In genomic region chr1:107683683-107684082, GRCh38 we compare ENCODE assay signal across 21 cellular contexts.
DNase-seq lines count a peak whose midpoint lies in the region; ATAC-seq, FAIRE-seq and TF ChIP-seq lines count a peak whose summit lies in the region.
"Had no signal": no experiment of that assay in that cellular context is flagged by ENCODE, and none has a peak within 500 bp of the region (broad histone marks: within the 10 kb centered on the region; RNA-seq: fewer than 3 reads in every experiment).

No MANE protein-coding gene starts in this region.

- H3K9ac ChIP-seq in HepG2 (ENCODE audit: insufficient read depth, low read depth, low read length) = peak overlapping the region; percentile 60
- peak overlapping the region in 1 of 2 donors; percentile 69 for H3K9ac ChIP-seq in colonic mucosa (ENCODE audit: low read depth in 2 of 2, low read length in 2 of 2)
- H3K9ac ChIP-seq in mucosa of rectum (ENCODE audit: low read depth in 1 of 2, low read length in 2 of 2) = no peak overlapping the region

- TF ChIP-seq CTCF in HepG2 (CRISPR knock-in tag; IDR thresholded peaks at IDR 0.05) (no peak), right lobe of liver (IDR thresholded peaks at IDR 0.05) (no peak), colonic mucosa (IDR thresholded peaks at IDR 0.05) (no peak), vagina (IDR thresholded peaks at IDR 0.05) (no peak)

- no peaks in the 10 kb centered on the region for H3K4me1 Mint-ChIP-seq in activated T-cell treated with anti-CD3 and anti-CD28 coated beads, Interleukin-2, amount 50 U/mL, for 72 hours (ENCODE audit: low read depth)

- H3K27me3 ChIP-seq in HepG2 (ENCODE audit: control insufficient read depth in 1 of 2, insufficient read depth in 2 of 2, low read length in 2 of 2) (no peaks in the 10 kb centered on the region), right lobe of liver (no peaks in the 10 kb centered on the region), colonic mucosa (no peaks in the 10 kb centered on the region), mucosa of rectum (ENCODE audit: control insufficient read depth in 2 of 2, insufficient read depth in 2 of 2, low read length in 2 of 2) (no peaks in the 10 kb centered on the region), vagina (no peaks in the 10 kb centered on the region)
- H3K27me3 ChIP-seq: spleen, stomach had no signal

- no peak for ATAC-seq in HepG2
- ATAC-seq in right lobe of liver = no peak
- no peak for ATAC-seq in left cardiac atrium
- ATAC-seq in activated T-cell treated with anti-CD3 and anti-CD28 coated beads, Interleukin-2, amount 50 U/mL, for 72 hours (replicated peaks in 1 of 2) = no peak
- ATAC-seq: activated CD4-positive, CD25-positive, alpha-beta regulatory T cell treated with anti-CD3 and anti-CD28 coated beads, Interleukin-2, amount 50 U/mL, for 24 hours; activated CD8-positive, alpha-beta T cell treated with anti-CD3 and anti-CD28 coated beads, Interleukin-2, amount 10 ng/mL, durations not matched to agents 7 days and 5 days had no signal

- no peaks in the 10 kb centered on the region for H3K36me3 Mint-ChIP-seq in activated T-cell treated with anti-CD3 and anti-CD28 coated beads, Interleukin-2, amount 50 U/mL, for 72 hours (ENCODE audit: insufficient read depth in 2 of 2)

- no peaks in the 10 kb centered on the region for H3K9me3 Mint-ChIP-seq in activated T-cell treated with anti-CD3 and anti-CD28 coated beads, Interleukin-2, amount 50 U/mL, for 72 hours

- DNase-seq in HepG2 (ENCODE audit: low spot score) = no peak
- DNase-seq in right lobe of liver = no peak
- peak; percentile 37 for DNase-seq in colonic mucosa
- DNase-seq in vagina (ENCODE audit: extremely low spot score in 2 of 2) = no peak
- no peak for DNase-seq in NK-92 (lab: John Stamatoyannopoulos, UW; ENCODE audit: unreplicated experiment)
- DNase-seq in left cardiac atrium = no peak
- no peak for DNase-seq in activated T-cell treated with anti-CD3 and anti-CD28 coated beads, Interleukin-2, amount 50 U/mL, for 72 hours
- DNase-seq: activated CD8-positive, alpha-beta T cell treated with anti-CD3 and anti-CD28 coated beads, Interleukin-2, amount 10 ng/mL, durations not matched to agents 7 days and 5 days; cortex of kidney; DND-41; NCI-H2171 treated with DMSO at 0.1 percent for 48 hours; NCI-H82; SHP77; spleen; stomach had no signal

- no peak overlapping the region for H2AFZ ChIP-seq in HepG2 (ENCODE audit: low read length)

- H3K36me3 ChIP-seq in HepG2 (replicated peaks in 1 of 2; ENCODE audit: control insufficient read depth in 1 of 2, insufficient read depth in 2 of 2, low read length in 2 of 2) (no peaks in the 10 kb centered on the region), right lobe of liver (no peaks in the 10 kb centered on the region), colonic mucosa (no peaks in the 10 kb centered on the region), mucosa of rectum (ENCODE audit: control insufficient read depth in 2 of 2, insufficient read depth in 2 of 2, low read length in 2 of 2) (no peaks in the 10 kb centered on the region), vagina (no peaks in the 10 kb centered on the region)
- H3K36me3 ChIP-seq: prostate gland, stomach had no signal

- H3K4me3 ChIP-seq in HepG2 (replicated peaks in 1 of 3; ENCODE audit: insufficient read depth in 1 of 3, low read depth in 2 of 3, low read length in 3 of 3) (peak overlapping the region in 1 of 3 experiments; percentile 37; a peak in 1 of 6 replicates), right lobe of liver (no peak overlapping the region), colonic mucosa (no peak overlapping the region), mucosa of rectum (ENCODE audit: low read length in 2 of 2) (peak overlapping the region; percentile 32 to 48), vagina (no peak overlapping the region)
- H3K4me3 ChIP-seq: prostate gland, spleen, stomach had no signal

- CTCF ChIA-PET in HepG2 (lab: Yijun Ruan, JAX; ENCODE audit: low intra/inter-chr PET ratio, low total read pairs) = no interaction called here

- no peaks in the 10 kb centered on the region for H4K20me1 ChIP-seq in HepG2 (ENCODE audit: insufficient read depth, low read length)

- TF ChIP-seq POLR2A in HepG2 (IDR thresholded peaks at IDR 0.05; ENCODE audit: insufficient read depth in 1 of 2, low read depth in 2 of 2, low read length in 2 of 2) = no peak
- TF ChIP-seq POLR2A in right lobe of liver (IDR thresholded peaks at IDR 0.05) = no peak
- TF ChIP-seq POLR2A in vagina (IDR thresholded peaks at IDR 0.05) = no peak

- 69% methylated on average over 2 of the region's 2 CpGs for WGBS in HepG2 (ENCODE audit: low lambda C conversion rate)
- whole genome bisulfite sequencing in right lobe of liver (ENCODE audit: insufficient coverage, low coverage, low lambda C conversion rate, missing lambda C conversion rate) = 57% methylated on average over 2 of the region's 2 CpGs

- H3K27ac Mint-ChIP-seq in activated T-cell treated with anti-CD3 and anti-CD28 coated beads, Interleukin-2, amount 50 U/mL, for 72 hours = no peak overlapping the region
- H3K27ac Mint-ChIP-seq: activated CD8-positive, alpha-beta T cell treated with anti-CD3 and anti-CD28 coated beads, Interleukin-2, amount 10 ng/mL, durations not matched to agents 7 days and 5 days had no signal

- no peak overlapping the region for H3K4me3 Mint-ChIP-seq in activated T-cell treated with anti-CD3 and anti-CD28 coated beads, Interleukin-2, amount 50 U/mL, for 72 hours
- H3K4me3 Mint-ChIP-seq: activated CD8-positive, alpha-beta T cell treated with anti-CD3 and anti-CD28 coated beads, Interleukin-2, amount 10 ng/mL, durations not matched to agents 7 days and 5 days had no signal

- TF ChIP-seq EP300 in HepG2 (IDR thresholded peaks at IDR 0.05; ENCODE audit: low read depth in 2 of 2, low read length in 2 of 2) (no peak), HepG2 (CRISPR knock-in tag; IDR thresholded peaks at IDR 0.05; ENCODE audit: borderline replicate concordance) (no peak)

- H3K4me1 ChIP-seq in HepG2 (ENCODE audit: insufficient read depth, low read length) (peaks cover 71% of the 10 kb centered on the region), right lobe of liver (no peaks in the 10 kb centered on the region), colonic mucosa (no peaks in the 10 kb centered on the region), mucosa of rectum (ENCODE audit: control insufficient read depth in 2 of 2, insufficient read depth in 2 of 2, low read length in 2 of 2) (peaks cover 0 to 13% of the 10 kb centered on the region in 2 donors), vagina (peaks cover 22% of the 10 kb centered on the region)
- H3K4me1 ChIP-seq: prostate gland had no signal

- POLR2A ChIA-PET in HepG2 (lab: Yijun Ruan, JAX) = interaction anchor here (1.1 to 1.2 kb wide), 4 partner anchors 21 to 158 kb away, joined by 3 to 7 read pairs (median 4); no protein-coding TSS in a partner anchor

- H3K9me3 ChIP-seq in HepG2 (ENCODE audit: low read length) (no peaks in the 10 kb centered on the region), right lobe of liver (no peaks in the 10 kb centered on the region), colonic mucosa (no peaks in the 10 kb centered on the region), mucosa of rectum (ENCODE audit: control insufficient read depth in 2 of 2, low read length in 2 of 2) (no peaks in the 10 kb centered on the region), vagina (no peaks in the 10 kb centered on the region)
- H3K9me3 ChIP-seq: prostate gland, spleen, stomach had no signal

- no peak for FAIRE-seq in HepG2 (lab: Jason Lieb, UNC)
- FAIRE-seq: A204.1, GM19239, H1 had no signal

- peaks cover 51% of the 10 kb centered on the region for H3K79me2 ChIP-seq in HepG2 (ENCODE audit: insufficient read depth, low read length)

- H3K27me3 Mint-ChIP-seq in activated T-cell treated with anti-CD3 and anti-CD28 coated beads, Interleukin-2, amount 50 U/mL, for 72 hours (ENCODE audit: low read depth) = no peaks in the 10 kb centered on the region

- peak overlapping the region; percentile 93 for H3K27ac ChIP-seq in HepG2 (ENCODE audit: extremely low read length, insufficient read depth, low read length)
- no peak overlapping the region for H3K27ac ChIP-seq in right lobe of liver
- H3K27ac ChIP-seq in colonic mucosa = peak overlapping the region; percentile 88
- peak overlapping the region; percentile 83 to 89 for H3K27ac ChIP-seq in mucosa of rectum (ENCODE audit: low read depth in 2 of 2, low read length in 2 of 2)
- peak overlapping the region; percentile 55 for H3K27ac ChIP-seq in vagina
- H3K27ac ChIP-seq: spleen, stomach had no signal

- in situ Hi-C loops in HepG2 (cut with HindIII; ENCODE audit: extremely low pct_ligation_motif_present, low pct_unique_long_range_greater_than_20kb) = loop anchor here (10.0 kb wide), 1 partner anchor 61 kb away; no protein-coding TSS in a partner anchor

- H3K4me2 ChIP-seq in HepG2 (ENCODE audit: low read depth, low read length) = peak overlapping the region; percentile 63

- no peak for TF ChIP-seq RAD21 in HepG2 (CRISPR knock-in tag; IDR thresholded peaks at IDR 0.05)

- intact Hi-C loops in HepG2 (cut with micrococcal nuclease; ENCODE audit: unreplicated experiment) = loop anchor here (2.0 to 5.0 kb wide), 2 partner anchors 69 to 157 kb away; no protein-coding TSS in a partner anchor
- intact Hi-C loops in right lobe of liver (cut with DNase I) = no loop called here
- intact Hi-C loops in colonic mucosa (cut with DNase I) = no loop called here
- intact Hi-C loops in vagina (cut with DNase I) = no loop called here
- intact Hi-C loops in left cardiac atrium (cut with DNase I) = no loop called here

- BruUV-seq in HepG2 (replicated peaks; lab: Mats Ljungman, UMichigan) = TSS peak; percentile 82

TF ChIP-seq in HepG2, 621 proteins besides CTCF, POLR2A, EP300 and RAD21:
- TF ChIP-seq YY1 (IDR thresholded peaks at IDR 0.05; ENCODE audit: insufficient read depth, insufficient replicate concordance, low read depth, low read length) (peak; percentile 49), MAFK (conservative IDR thresholded peaks at IDR 0.05 in 1 of 2, IDR thresholded peaks at IDR 0.05 in 1 of 2; ENCODE audit: low read length in 2 of 2) (peak in 1 of 2 experiments; percentile 43; a peak in 1 of 4 replicates), ZNF773 (CRISPR knock-in tag; IDR thresholded peaks at IDR 0.05; ENCODE audit: borderline replicate concordance) (no peak)

Comparison
In these comparisons a context has a peak if more than half of its experiments do, and no peak if none do; other contexts are left out.
1. H3K27ac ChIP-seq: peak in HepG2 (single experiment), colonic mucosa (single experiment), mucosa of rectum (2 of 2) and vagina (single experiment); none in right lobe of liver (0 of 3).
2. H3K4me3 ChIP-seq: peak in mucosa of rectum (2 of 2); none in right lobe of liver (0 of 3), colonic mucosa (single experiment) and vagina (0 of 2).